11 cellular contexts compared by ENCODE assay signal in the genomic region with DNA sequence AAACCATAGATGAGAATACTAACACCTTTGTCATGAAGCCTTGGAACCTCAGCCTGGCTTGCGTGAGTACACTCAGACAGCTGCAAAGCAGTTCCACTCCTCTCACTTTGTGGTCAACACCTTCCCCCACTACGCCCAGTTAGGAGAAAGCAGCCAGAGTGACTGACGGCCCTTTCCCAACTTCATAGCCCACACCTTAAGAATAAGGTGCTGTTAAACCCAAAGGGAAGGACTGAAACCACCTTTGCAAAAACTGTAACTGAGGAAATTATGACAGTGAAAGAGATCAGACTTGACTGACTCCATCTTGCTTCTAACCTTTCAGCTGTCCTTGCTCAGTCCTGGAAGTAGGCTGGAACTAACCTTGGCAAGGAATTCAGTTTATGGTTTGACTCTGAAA. TPM values are rescaled to one million over a fixed set of nuclear protein-coding genes. Genes with fewer than 3 reads are reported as not detected.
A peak's percentile ranks its signal among the peaks of the same experiment; 100 is the strongest.
DNase-seq lines count a peak whose midpoint lies in the region; ATAC-seq and TF ChIP-seq lines count a peak whose summit lies in the region.
"Had no signal": no experiment of that assay in that cellular context is flagged by ENCODE, and none has a peak within 500 bp of the region (broad histone marks: within the 10 kb centered on the region; RNA-seq: fewer than 3 reads in every experiment).

No MANE protein-coding gene starts in this region.

- H3K4me3 Mint-ChIP-seq in activated T-cell treated with anti-CD3 and anti-CD28 coated beads, Interleukin-2, amount 50 U/mL, for 4 hours = peak overlapping the region; percentile 51
- H3K4me3 Mint-ChIP-seq: brain had no signal

- peak; percentile 68 for DNase-seq in activated CD4-positive, alpha-beta T cell treated with anti-CD3 and anti-CD28 coated beads for 48 hours
- DNase-seq in activated CD4-positive, alpha-beta T cell treated with anti-CD3 and anti-CD28 coated beads for 1 hour = no peak
- peak; percentile 14 for DNase-seq in activated T-cell treated with anti-CD3 and anti-CD28 coated beads, Interleukin-2, amount 50 U/mL, for 4 hours
- peak; percentile 71 for DNase-seq in stimulated activated CD4-positive, alpha-beta T cell treated with anti-CD3 and anti-CD28 coated beads, Interleukin-4, amount 100 ng/mL, for 24 hours
- DNase-seq in HT-29 (ENCODE audit: low spot score) (no peak), omental fat pad (ENCODE audit: low spot score) (no peak), mesenteric fat pad (ENCODE audit: low spot score) (no peak)
- DNase-seq: Karpas-422 had no signal

- peaks cover 62% of the 10 kb centered on the region for H3K4me1 Mint-ChIP-seq in activated T-cell treated with anti-CD3 and anti-CD28 coated beads, Interleukin-2, amount 50 U/mL, for 4 hours (ENCODE audit: low read depth)
- H3K4me1 Mint-ChIP-seq: brain had no signal

- no peaks in the 10 kb centered on the region for H3K27me3 Mint-ChIP-seq in activated T-cell treated with anti-CD3 and anti-CD28 coated beads, Interleukin-2, amount 50 U/mL, for 4 hours (ENCODE audit: low read depth)

- H3K36me3 Mint-ChIP-seq in activated T-cell treated with anti-CD3 and anti-CD28 coated beads, Interleukin-2, amount 50 U/mL, for 4 hours (ENCODE audit: insufficient read depth) = peaks cover 16% of the 10 kb centered on the region

- TF ChIP-seq CTCF in omental fat pad (IDR thresholded peaks at IDR 0.05) = no peak

- ATAC-seq in HG02852 (IDR thresholded peaks at IDR 0.05; ENCODE audit: unreplicated experiment) (peak; percentile 97), omental fat pad (ENCODE audit: low FRiP score) (no peak)
- peak; percentile 92 to 95 for ATAC-seq in activated T-cell treated with anti-CD3 and anti-CD28 coated beads, Interleukin-2, amount 50 U/mL, for 4 hours
- ATAC-seq: A549 had no signal

- peaks cover 8% of the 10 kb centered on the region for H3K9me3 Mint-ChIP-seq in activated T-cell treated with anti-CD3 and anti-CD28 coated beads, Interleukin-2, amount 50 U/mL, for 4 hours

RNA-seq across cellular contexts. Expression of a gene that starts 13.7 kb away (rescaled TPM):
- 10 to 100 TPM; 22.7 to 30.9 (median 30.7) TPM for total RNA-seq in activated T-cell treated with anti-CD3 and anti-CD28 coated beads, Interleukin-2, amount 50 U/mL, for 4 hours
- total RNA-seq in HT-29 (2014; rRNA removed; shearing (Covaris generic)) = 6.0 and 6.3 TPM in 2 replicates
- 10 to 100 TPM; 19.8 to 44.8 (median 28.2) TPM for total RNA-seq in omental fat pad
- total RNA-seq in mesenteric fat pad = 44.8 TPM

Comparison
In these comparisons a context has a peak if more than half of its experiments do, and no peak if none do; other contexts are left out.
1. DNase-seq: peak in activated CD4-positive, alpha-beta T cell treated with anti-CD3 and anti-CD28 coated beads for 48 hours (single experiment), activated T-cell treated with anti-CD3 and anti-CD28 coated beads, Interleukin-2, amount 50 U/mL, for 4 hours (single experiment) and stimulated activated CD4-positive, alpha-beta T cell treated with anti-CD3 and anti-CD28 coated beads, Interleukin-4, amount 100 ng/mL, for 24 hours (single experiment); none in activated CD4-positive, alpha-beta T cell treated with anti-CD3 and anti-CD28 coated beads for 1 hour (single experiment), HT-29 (single experiment), omental fat pad (single experiment) and mesenteric fat pad (single experiment).